ENCODE assay signal across 8 cellular contexts in genomic region chr16:740764-741505, GRCh38. TPM values are rescaled to one million over a fixed set of nuclear protein-coding genes. Genes with fewer than 3 reads are reported as not detected.
DNase-seq lines count a peak whose midpoint lies in the region; ATAC-seq and TF ChIP-seq lines count a peak whose summit lies in the region.

CIAO3 (minus strand) TSS chr16:740997; CDS start chr16:740985, 12 bp downstream.

- H3K36me3 Mint-ChIP-seq in T-helper 2 cell treated with Interferon-gamma antibody and Interleukin-4, amounts not matched to agents 5 μg/mL and 100 μg/mL, for 36 hours (ENCODE audit: low read depth) = peaks cover 13% of the 10 kb centered on the region

- H3K4me3 ChIP-seq in GM12875 (ENCODE audit: low read depth, low read length) (peak within 1 kb of the TSS; percentile 93), ascending aorta (peak within 1 kb of the TSS; percentile 79 to 90), retinal pigment epithelial cell (ENCODE audit: low read length) (peak within 1 kb of the TSS; percentile 80)

- H3K36me3 ChIP-seq in ascending aorta = peaks cover 10 to 22% of the 10 kb centered on the region in 2 donors

- H3K27ac Mint-ChIP-seq in T-helper 2 cell treated with Interferon-gamma antibody and Interleukin-4, amounts not matched to agents 5 μg/mL and 100 μg/mL, for 36 hours = peak within 1 kb of the TSS; percentile 63

- ATAC-seq in HG02763 (IDR thresholded peaks at IDR 0.05; ENCODE audit: unreplicated experiment) (peak; percentile 71), GM18870 (IDR thresholded peaks at IDR 0.05; ENCODE audit: unreplicated experiment) (no peak)

- TF ChIP-seq CTCF in GM12875 (IDR thresholded peaks at IDR 0.05; ENCODE audit: borderline replicate concordance, insufficient read depth, low read depth, low read length) (peak; percentile 98), ascending aorta (IDR thresholded peaks at IDR 0.05) (peak; percentile 91 to 98 (median 93)), retinal pigment epithelial cell (conservative IDR thresholded peaks at IDR 0.05; ENCODE audit: low read depth, low read length) (peak; percentile 65)

- peak within 1 kb of the TSS; percentile 82 for H3K4me3 Mint-ChIP-seq in T-helper 2 cell treated with Interferon-gamma antibody and Interleukin-4, amounts not matched to agents 5 μg/mL and 100 μg/mL, for 36 hours

- peak; percentile 60 for DNase-seq in NCI-H1694 treated with DMSO at 0.1 percent for 48 hours (lab: John Stamatoyannopoulos, UW)
- DNase-seq in T-helper 2 cell treated with Interferon-gamma antibody and Interleukin-4, amounts not matched to agents 5 μg/mL and 100 μg/mL, for 36 hours (ENCODE audit: low spot score) = peak; percentile 94
- DNase-seq in ascending aorta (ENCODE audit: low spot score in 2 of 2) = peak; percentile 53 to 91
- peak; percentile 93 for DNase-seq in hepatic stellate cell (ENCODE audit: low spot score)
- peak; percentile 60 for DNase-seq in retinal pigment epithelial cell (ENCODE audit: low read depth)

- H3K27me3 ChIP-seq in ascending aorta = no peaks in the 10 kb centered on the region

- peaks cover 12% of the 10 kb centered on the region for H3K4me1 Mint-ChIP-seq in T-helper 2 cell treated with Interferon-gamma antibody and Interleukin-4, amounts not matched to agents 5 μg/mL and 100 μg/mL, for 36 hours (ENCODE audit: low read depth)

- intact Hi-C loops in ascending aorta (cut with DNase I) = loop anchor here (2.0 kb wide), 2 partner anchors 26 to 48 kb away; partner anchors contain the start of genes CHTF18, METRN and RPUSD1

- H3K9me3 ChIP-seq in ascending aorta = no peaks in the 10 kb centered on the region

- H3K9me3 Mint-ChIP-seq in T-helper 2 cell treated with Interferon-gamma antibody and Interleukin-4, amounts not matched to agents 5 μg/mL and 100 μg/mL, for 36 hours = no peaks in the 10 kb centered on the region

- H3K27me3 Mint-ChIP-seq in T-helper 2 cell treated with Interferon-gamma antibody and Interleukin-4, amounts not matched to agents 5 μg/mL and 100 μg/mL, for 36 hours (ENCODE audit: low read depth) = no peaks in the 10 kb centered on the region

- H3K4me1 ChIP-seq in ascending aorta = peaks cover 4 to 17% of the 10 kb centered on the region in 2 donors

- peak within 1 kb of the TSS; percentile 39 to 46 for H3K27ac ChIP-seq in ascending aorta

RNA-seq across cellular contexts. Expression of gene CIAO3, which starts in this region (rescaled TPM):
- total RNA-seq in ascending aorta = 103 TPM
